ENCODE assay signal across 8 cellular contexts in the genomic region with DNA sequence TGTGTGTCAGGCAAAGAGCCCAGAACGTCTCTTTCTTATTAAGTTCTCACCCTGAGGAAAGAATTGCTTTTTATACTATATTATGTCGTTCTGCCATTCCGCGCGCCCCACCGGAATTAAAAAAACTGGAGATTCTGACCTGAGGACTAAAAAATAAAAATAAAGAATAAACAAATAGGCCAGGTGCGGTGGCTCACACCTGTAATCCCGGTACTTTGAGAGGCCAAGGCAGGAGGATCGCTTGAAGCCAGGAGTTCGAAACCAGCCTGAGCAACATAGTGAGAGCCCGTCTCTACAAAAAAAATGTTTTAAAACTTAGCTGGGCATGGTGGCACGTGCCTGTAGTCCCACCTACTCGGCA. TPM values are rescaled to one million over a fixed set of nuclear protein-coding genes. Genes with fewer than 3 reads are reported as not detected.
DNase-seq lines count a peak whose midpoint lies in the region; ATAC-seq, FAIRE-seq and TF ChIP-seq lines count a peak whose summit lies in the region.

No MANE protein-coding gene starts in this region.

- H3K9me1 ChIP-seq in K562 (ENCODE audit: control insufficient read depth, insufficient read depth, low read length) = no peaks in the 10 kb centered on the region

- H3K79me2 ChIP-seq in K562 (ENCODE audit: control insufficient read depth, insufficient read depth, low read length) = peaks cover 30% of the 10 kb centered on the region

- H3K9ac ChIP-seq in K562 (ENCODE audit: insufficient read depth in 1 of 2, low read depth in 2 of 2, low read length in 2 of 2) (peak overlapping the region; percentile 95 to 99; a peak in 3 of 4 replicates), mucosa of stomach (ENCODE audit: low read length) (peak overlapping the region; percentile 96)

- no peak for FAIRE-seq in K562 (lab: Jason Lieb, UNC)
- no peak for FAIRE-seq in GM19239 (lab: Jason Lieb, UNC)

- H3K9me3 ChIP-seq in cardiac muscle cell (ENCODE audit: low read depth) (no peaks in the 10 kb centered on the region), K562 (replicated peaks; ENCODE audit: control insufficient read depth, insufficient read depth, low read depth, low read length) (no peaks in the 10 kb centered on the region), mucosa of stomach (ENCODE audit: control insufficient read depth, low read length) (no peaks in the 10 kb centered on the region), upper lobe of left lung (no peaks in the 10 kb centered on the region)

- POLR2A ChIA-PET in K562 (lab: Yijun Ruan, JAX) = interaction anchor here (0.6 to 1.9 kb wide), 7 partner anchors 9 to 1302 kb away, joined by 3 to 8 read pairs (median 3); no protein-coding TSS in a partner anchor

- H2AFZ ChIP-seq in K562 (ENCODE audit: low read depth, low read length) = peak overlapping the region; percentile 99

- no peak for ATAC-seq in left ventricle myocardium superior
- no peak for ATAC-seq in K562
- no peak for ATAC-seq in upper lobe of left lung (ENCODE audit: low FRiP score in 2 of 2)
- no peak for ATAC-seq in HG03095 (IDR thresholded peaks at IDR 0.05; ENCODE audit: unreplicated experiment)

- TF ChIP-seq RAD21 in K562 (CRISPR knock-in tag; conservative IDR thresholded peaks at IDR 0.05 in 1 of 2, IDR thresholded peaks at IDR 0.05 in 1 of 2) = no peak; a peak in 1 of 4 replicates

- TF ChIP-seq POLR2A in K562 (conservative IDR thresholded peaks at IDR 0.05) (no peak), upper lobe of left lung (IDR thresholded peaks at IDR 0.05) (no peak)

- TF ChIP-seq CTCF in cardiac muscle cell (IDR thresholded peaks at IDR 0.05; ENCODE audit: low read depth, low read length) (no peak), K562 (IDR thresholded peaks at IDR 0.05 in 2 of 3, conservative IDR thresholded peaks at IDR 0.05 in 1 of 3; ENCODE audit: insufficient read depth in 2 of 3, low read depth in 1 of 3, low read length in 3 of 3) (no peak), upper lobe of left lung (IDR thresholded peaks at IDR 0.05) (no peak)

- 91% methylated on average over 13 of the region's 13 CpGs for WGBS in K562 (ENCODE audit: insufficient coverage, low coverage, missing lambda C conversion rate)
- WGBS in upper lobe of left lung, 2 donors = 96 to 97% methylated on average over 13 of the region's 13 CpGs

- intact Hi-C loops in left ventricle myocardium superior (cut with micrococcal nuclease) (no loop called here), K562 (cut with micrococcal nuclease) (no loop called here)

- peak overlapping the region; percentile 98 for H3K4me2 ChIP-seq in K562 (ENCODE audit: insufficient read depth, low read length)

- no peaks in the 10 kb centered on the region for H3K36me3 ChIP-seq in cardiac muscle cell
- peaks cover 13% of the 10 kb centered on the region; the same call in 2 of the 3 replicates for H3K36me3 ChIP-seq in K562 (ENCODE audit: control insufficient read depth, insufficient read depth, low read length)
- no peaks in the 10 kb centered on the region for H3K36me3 ChIP-seq in mucosa of stomach (ENCODE audit: control insufficient read depth, insufficient read depth, low read length)
- H3K36me3 ChIP-seq in upper lobe of left lung = no peaks in the 10 kb centered on the region

- H3K27ac ChIP-seq in cardiac muscle cell = peak overlapping the region; percentile 100
- H3K27ac ChIP-seq in K562 (ENCODE audit: extremely low read depth, low read depth, low read length) = peak overlapping the region; percentile 99
- H3K27ac ChIP-seq in upper lobe of left lung = peak overlapping the region; percentile 97 to 99 (median 98)

- DNase-seq in cardiac muscle cell (ENCODE audit: low read depth in 1 of 2, low spot score in 1 of 2) (no peak), left ventricle myocardium superior (no peak), K562 (ENCODE audit: extremely low read depth in 1 of 4, low spot score in 3 of 4) (no peak), upper lobe of left lung (no peak), GM19239 (ENCODE audit: insufficient read length, low spot score) (no peak), dedifferentiated amniotic fluid mesenchymal stem cell (ENCODE audit: extremely low spot score) (no peak)

- in situ Hi-C loops in K562 (cut with MboI) = no loop called here

- no peak for TF ChIP-seq EP300 in K562 (IDR thresholded peaks at IDR 0.05; ENCODE audit: low read length)
- TF ChIP-seq EP300 in upper lobe of left lung (IDR thresholded peaks at IDR 0.05) = no peak

- H3K4me3 ChIP-seq in cardiac muscle cell (peak overlapping the region; percentile 81), K562 (no peak overlapping the region), mucosa of stomach (ENCODE audit: low read length) (no peak overlapping the region), upper lobe of left lung (peak overlapping the region in 2 of 4 donors; percentile 78 to 89)

- CTCF ChIA-PET in K562 (lab: Yijun Ruan, JAX; ENCODE audit: low intra/inter-chr PET ratio) = no interaction called here

- H3K27me3 ChIP-seq in cardiac muscle cell (no peaks in the 10 kb centered on the region), K562 (ENCODE audit: control insufficient read depth in 2 of 2, insufficient read depth in 2 of 2, low read length in 2 of 2) (no peaks in the 10 kb centered on the region; a peak in 1 of 5 replicates), mucosa of stomach (ENCODE audit: control insufficient read depth, insufficient read depth, low read length) (no peaks in the 10 kb centered on the region), upper lobe of left lung (no peaks in the 10 kb centered on the region)

- H4K20me1 ChIP-seq in K562 (replicated peaks; ENCODE audit: control insufficient read depth, insufficient read depth, low read length) = no peaks in the 10 kb centered on the region

- no TSS peak for BruUV-seq in K562 (replicated peaks; lab: Mats Ljungman, UMichigan)

- H3K4me1 ChIP-seq in cardiac muscle cell (ENCODE audit: low read depth) (no peaks in the 10 kb centered on the region), K562 (replicated peaks in 1 of 2; ENCODE audit: control insufficient read depth in 2 of 2, insufficient read depth in 2 of 2, low read length in 2 of 2) (peaks cover 5 to 28% of the 10 kb centered on the region in 2 experiments; a peak in 4 of 5 replicates), mucosa of stomach (ENCODE audit: control insufficient read depth, insufficient read depth, low read length) (no peaks in the 10 kb centered on the region), upper lobe of left lung (peaks cover 6 to 15% (median 10%) of the 10 kb centered on the region in 4 donors)

RNA-seq across cellular contexts. Expression of a gene that starts 0.7 kb away (rescaled TPM):
- 77.2 and 94.9 TPM in 2 replicates for total RNA-seq in cardiac muscle cell
- 81.7 and 119 TPM in 2 replicates for polyA plus RNA-seq in cardiac muscle cell
- 36.8 TPM for total RNA-seq in left ventricle myocardium superior
- total RNA-seq in K562 (2011; cell fraction: chromatin; rRNA removed; ENCODE audit: low replicate concordance) = 27.2 and 132 TPM in 2 replicates
- 174 and 202 TPM in 2 replicates for total RNA-seq in K562 (2011; cell fraction: nucleolus; rRNA removed)
- total RNA-seq in K562 (2011; cell fraction: nucleoplasm; rRNA removed) = 76.1 and 76.9 TPM in 2 replicates
- total RNA-seq in K562 (2014; rRNA removed) = 249 and 283 TPM in 2 replicates
- 16.0 and 21.6 TPM in 2 replicates for total RNA-seq in K562 (2014; rRNA removed; fragmentation: Illumina TruSeq; extraction: Trizol)
- total RNA-seq in K562 (2015; rRNA removed; fragmentation: Illumina TruSeq; extraction: Trizol) = 69.5 and 71.3 TPM in 2 replicates
- total RNA-seq in K562 (2021) = 131 and 144 TPM in 2 replicates
- polyA plus RNA-seq in K562 (2011; rRNA removed) = 70.0 and 85.8 TPM in 2 replicates
- 110 and 264 TPM in 2 replicates for polyA plus RNA-seq in K562 (2011; cell fraction: cytosol; rRNA removed)
- polyA plus RNA-seq in K562 (2011; cell fraction: nucleus; rRNA removed) = 270 and 451 TPM in 2 replicates
- 106 and 139 TPM in 2 replicates for polyA plus RNA-seq in K562 (2012)
- polyA plus RNA-seq in K562 (2014; fragmentation: Illumina TruSeq; extraction: Trizol) = 36.3 and 76.9 TPM in 2 replicates
- polyA plus RNA-seq in K562 (2014; fragmentation: Nextera tagmentation; extraction: Ambion mirVana) = 1 to 10 TPM; 1.5 to 2.3 TPM
- polyA plus RNA-seq in K562 (2014; rRNA removed) = 165 and 184 TPM in 2 replicates
- 16.9 and 31.4 TPM in 2 replicates for polyA minus RNA-seq in K562 (2011; rRNA and poly(A)+ RNA removed)
- 70.6 and 79.0 TPM in 2 replicates for polyA minus RNA-seq in K562 (2011; cell fraction: cytosol; rRNA and poly(A)+ RNA removed)
- polyA minus RNA-seq in K562 (2011; cell fraction: nucleus; rRNA and poly(A)+ RNA removed) = 78.6 and 83.6 TPM in 2 replicates
- 100 to 1,000 TPM in 1 of 6 donors, 10 to 100 TPM in 5; 47.8 to 105 (median 76.8) TPM for total RNA-seq in upper lobe of left lung

RNA-seq across cellular contexts. Expression of a gene that starts 31.7 kb away (rescaled TPM):
- total RNA-seq in cardiac muscle cell (335 and 481 TPM in 2 replicates), left ventricle myocardium superior (201 TPM), K562 (2014; rRNA removed) (887 and 1,071 TPM in 2 replicates), K562 (2014; rRNA removed; fragmentation: Illumina TruSeq; extraction: Trizol) (1,328 and 1,534 TPM in 2 replicates), K562 (2015; rRNA removed; fragmentation: Illumina TruSeq; extraction: Trizol) (1,335 and 1,447 TPM in 2 replicates), K562 (2021) (840 and 907 TPM in 2 replicates), upper lobe of left lung (100 to 1,000 TPM in 4 of 6 donors, 10 to 100 TPM in 2; 73.3 to 222 (median 177) TPM)
- polyA plus RNA-seq in cardiac muscle cell (227 and 262 TPM in 2 replicates), K562 (2011; rRNA removed) (308 and 520 TPM in 2 replicates), K562 (2014; fragmentation: Illumina TruSeq; extraction: Trizol) (886 and 1,006 TPM in 2 replicates), K562 (2014; fragmentation: Nextera tagmentation; extraction: Ambion mirVana) (100 to 1,000 TPM; 404 to 534 TPM), K562 (2014; rRNA removed) (609 and 622 TPM in 2 replicates)
- 148 and 241 TPM in 2 replicates for total RNA-seq in K562 (2011; cell fraction: chromatin; rRNA removed; ENCODE audit: low replicate concordance)
- total RNA-seq in K562 (2011; cell fraction: nucleolus; rRNA removed) = 111 and 117 TPM in 2 replicates
- 183 and 259 TPM in 2 replicates for total RNA-seq in K562 (2011; cell fraction: nucleoplasm; rRNA removed)
- 84.3 and 133 TPM in 2 replicates for polyA plus RNA-seq in K562 (2011; cell fraction: cytosol; rRNA removed)
- 138 and 148 TPM in 2 replicates for polyA plus RNA-seq in K562 (2011; cell fraction: nucleus; rRNA removed)
- 556 and 791 TPM in 2 replicates for polyA plus RNA-seq in K562 (2012)
- polyA minus RNA-seq in K562 (2011; rRNA and poly(A)+ RNA removed) = 1,021 and 1,119 TPM in 2 replicates
- polyA minus RNA-seq in K562 (2011; cell fraction: cytosol; rRNA and poly(A)+ RNA removed) = 256 and 383 TPM in 2 replicates
- polyA minus RNA-seq in K562 (2011; cell fraction: nucleus; rRNA and poly(A)+ RNA removed) = 100 and 155 TPM in 2 replicates

RNA-seq across cellular contexts. Expression of a gene that starts 45.0 kb away (rescaled TPM):
- 13.8 and 17.9 TPM in 2 replicates for total RNA-seq in cardiac muscle cell
- polyA plus RNA-seq in cardiac muscle cell = 13.4 and 13.5 TPM in 2 replicates
- total RNA-seq in left ventricle myocardium superior = 5.9 TPM
- total RNA-seq in K562 (2011; cell fraction: chromatin; rRNA removed; ENCODE audit: low replicate concordance) = 45.1 and 101 TPM in 2 replicates
- 76.3 and 95.7 TPM in 2 replicates for total RNA-seq in K562 (2011; cell fraction: nucleolus; rRNA removed)
- total RNA-seq in K562 (2011; cell fraction: nucleoplasm; rRNA removed) = 27.9 and 53.6 TPM in 2 replicates
- total RNA-seq in K562 (2014; rRNA removed) = 29.4 and 42.4 TPM in 2 replicates
- total RNA-seq in K562 (2014; rRNA removed; fragmentation: Illumina TruSeq; extraction: Trizol) = 10.6 and 16.2 TPM in 2 replicates
- 17.5 and 19.7 TPM in 2 replicates for total RNA-seq in K562 (2015; rRNA removed; fragmentation: Illumina TruSeq; extraction: Trizol)
- total RNA-seq in K562 (2021) = 40.3 and 41.3 TPM in 2 replicates
- 24.5 and 25.4 TPM in 2 replicates for polyA plus RNA-seq in K562 (2011; rRNA removed)
- polyA plus RNA-seq in K562 (2011; cell fraction: cytosol; rRNA removed) = 25.0 and 47.2 TPM in 2 replicates
- 80.6 and 118 TPM in 2 replicates for polyA plus RNA-seq in K562 (2011; cell fraction: nucleus; rRNA removed)
- 28.4 and 42.0 TPM in 2 replicates for polyA plus RNA-seq in K562 (2012)
- 19.7 and 28.3 TPM in 2 replicates for polyA plus RNA-seq in K562 (2014; fragmentation: Illumina TruSeq; extraction: Trizol)
- polyA plus RNA-seq in K562 (2014; fragmentation: Nextera tagmentation; extraction: Ambion mirVana) = 1 to 10 TPM in 1 of 2 experiments, under 1 TPM in 1; 0.82 to 1.4 TPM
- 48.9 and 49.2 TPM in 2 replicates for polyA plus RNA-seq in K562 (2014; rRNA removed)
- polyA minus RNA-seq in K562 (2011; rRNA and poly(A)+ RNA removed) = 9.4 and 18.7 TPM in 2 replicates
- 23.5 and 24.5 TPM in 2 replicates for polyA minus RNA-seq in K562 (2011; cell fraction: cytosol; rRNA and poly(A)+ RNA removed)
- polyA minus RNA-seq in K562 (2011; cell fraction: nucleus; rRNA and poly(A)+ RNA removed) = 12.1 and 13.3 TPM in 2 replicates
- 10 to 100 TPM in 4 of 6 donors, 1 to 10 TPM in 2; 4.8 to 38.8 (median 14.0) TPM for total RNA-seq in upper lobe of left lung
